8 cellular contexts compared by ENCODE assay signal in the genomic region with DNA sequence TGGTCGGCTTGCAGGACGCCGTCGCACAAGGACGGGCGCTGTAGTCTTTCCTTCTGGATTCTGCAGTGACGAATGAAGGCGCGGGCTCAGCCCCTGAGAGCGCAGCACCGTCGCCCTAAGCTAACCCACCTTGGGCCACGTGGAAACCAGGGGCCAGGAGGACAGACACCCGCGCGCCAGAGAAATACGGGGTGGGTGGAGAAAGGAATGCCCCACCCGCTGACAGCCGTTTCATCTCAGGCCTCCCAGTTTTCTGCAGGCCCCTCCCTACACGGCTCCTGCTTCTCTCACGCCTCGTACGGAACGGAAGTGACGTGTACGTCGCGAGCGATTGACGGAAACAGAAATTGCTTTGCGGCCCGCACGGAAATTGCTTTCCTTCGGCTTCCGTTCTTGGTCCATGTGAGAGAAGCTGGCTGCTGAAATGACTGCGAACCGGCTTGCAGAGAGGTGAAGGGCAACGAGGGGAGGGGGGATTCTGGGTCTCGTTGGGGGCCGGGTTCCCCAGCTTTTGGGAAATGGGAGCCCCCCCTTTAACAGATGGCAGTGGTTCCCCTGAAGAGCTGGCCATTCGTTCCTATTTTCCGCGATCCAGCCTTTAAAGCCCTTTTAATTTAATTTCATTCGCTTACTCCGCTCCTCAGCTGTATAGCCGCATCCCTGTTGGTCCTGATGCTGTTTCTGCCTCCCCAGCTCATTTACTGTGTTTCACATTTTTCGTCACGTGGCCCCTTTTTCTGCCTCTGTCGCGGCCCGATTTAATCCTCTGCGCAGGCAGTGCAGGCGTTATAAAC. TPM values are rescaled to one million over a fixed set of nuclear protein-coding genes. Genes with fewer than 3 reads are reported as not detected.
A peak's percentile ranks its signal among the peaks of the same experiment; 100 is the strongest.
DNase-seq lines count a peak whose midpoint lies in the region; ATAC-seq, FAIRE-seq and TF ChIP-seq lines count a peak whose summit lies in the region.

A gene with protein sequence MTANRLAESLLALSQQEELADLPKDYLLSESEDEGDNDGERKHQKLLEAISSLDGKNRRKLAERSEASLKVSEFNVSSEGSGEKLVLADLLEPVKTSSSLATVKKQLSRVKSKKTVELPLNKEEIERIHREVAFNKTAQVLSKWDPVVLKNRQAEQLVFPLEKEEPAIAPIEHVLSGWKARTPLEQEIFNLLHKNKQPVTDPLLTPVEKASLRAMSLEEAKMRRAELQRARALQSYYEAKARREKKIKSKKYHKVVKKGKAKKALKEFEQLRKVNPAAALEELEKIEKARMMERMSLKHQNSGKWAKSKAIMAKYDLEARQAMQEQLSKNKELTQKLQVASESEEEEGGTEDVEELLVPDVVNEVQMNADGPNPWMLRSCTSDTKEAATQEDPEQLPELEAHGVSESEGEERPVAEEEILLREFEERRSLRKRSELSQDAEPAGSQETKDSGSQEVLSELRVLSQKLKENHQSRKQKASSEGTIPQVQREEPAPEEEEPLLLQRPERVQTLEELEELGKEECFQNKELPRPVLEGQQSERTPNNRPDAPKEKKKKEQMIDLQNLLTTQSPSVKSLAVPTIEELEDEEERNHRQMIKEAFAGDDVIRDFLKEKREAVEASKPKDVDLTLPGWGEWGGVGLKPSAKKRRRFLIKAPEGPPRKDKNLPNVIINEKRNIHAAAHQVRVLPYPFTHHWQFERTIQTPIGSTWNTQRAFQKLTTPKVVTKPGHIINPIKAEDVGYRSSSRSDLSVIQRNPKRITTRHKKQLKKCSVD (plus strand): TSS at position 378 of the 794 bp plus-strand sequence. CDS start 47 bp downstream, at position 425.

- H3K27me3 Mint-ChIP-seq in natural killer cell (ENCODE audit: low read depth in 2 of 2): peaks cover 0 to 5% of the 10 kb centered on the region in 2 donors

- H3K36me3 ChIP-seq in Loucy (ENCODE audit: insufficient read depth, low read length): no peaks in the 10 kb centered on the region

- peak within 1 kb of the TSS; percentile 97 for H3K4me3 ChIP-seq in Loucy (ENCODE audit: low read length, poor library complexity, severe bottlenecking)

- DNase-seq in EL (peak; percentile 90), H54 (ENCODE audit: insufficient read length, low spot score) (peak; percentile 60), fibroblast of peridontal ligament (ENCODE audit: extremely low read depth) (peak; percentile 88), natural killer cell (peak; percentile 70)
- peak; percentile 72 for DNase-seq in activated T-helper 9 cell treated with anti-CD3 and anti-CD28 coated beads, Interleukin-2, amount 50 U/mL, for 16 hours (ENCODE audit: low read depth)
- DNase-seq in stimulated activated naive CD4-positive, alpha-beta T cell treated with Interleukin-2 at 50 U/mL for 16 hours (lab: John Stamatoyannopoulos, UW): peak; percentile 84

- no peaks in the 10 kb centered on the region for H3K9me2 ChIP-seq in Loucy (replicated peaks; ENCODE audit: low read depth, low read length)

- H3K27ac Mint-ChIP-seq in natural killer cell: peak within 1 kb of the TSS; percentile 83

- H3K9me3 Mint-ChIP-seq in natural killer cell: no peaks in the 10 kb centered on the region

- H3K4me3 Mint-ChIP-seq in natural killer cell: peak within 1 kb of the TSS; percentile 89

- no peaks in the 10 kb centered on the region for H3F3A ChIP-seq in Loucy (ENCODE audit: low read depth)

- H3K4me1 ChIP-seq in Loucy (ENCODE audit: insufficient read depth, low read length, poor library complexity, severe bottlenecking): no peaks in the 10 kb centered on the region

- H3K36me3 Mint-ChIP-seq in natural killer cell: peaks cover 4% of the 10 kb centered on the region

- no peaks in the 10 kb centered on the region for H3K9me3 ChIP-seq in Loucy (ENCODE audit: insufficient read depth, low read depth, low read length)

- no peaks in the 10 kb centered on the region for H3K27me3 ChIP-seq in Loucy (ENCODE audit: insufficient read depth, low read length, poor library complexity, severe bottlenecking)

- peaks cover 16% of the 10 kb centered on the region for H3K79me2 ChIP-seq in Loucy (ENCODE audit: insufficient read depth, low read length)

- peak within 1 kb of the TSS; percentile 84 for H3K4me2 ChIP-seq in Loucy (ENCODE audit: low read depth, low read length, poor library complexity, severe bottlenecking)

- no peaks in the 10 kb centered on the region for H3K4me1 Mint-ChIP-seq in natural killer cell

- peaks cover 5% of the 10 kb centered on the region for H4K20me1 ChIP-seq in Loucy (ENCODE audit: insufficient read depth, low read length, poor library complexity, severe bottlenecking)

- TF ChIP-seq POLR2A in H54 (IDR thresholded peaks at IDR 0.05; ENCODE audit: low read depth, low read length) (peak; percentile 32; the same call in 1 of the 2 replicates), Raji (IDR thresholded peaks at IDR 0.05; ENCODE audit: insufficient read depth, low read depth, low read length) (peak; percentile 75)

- FAIRE-seq in H54 (lab: Jason Lieb, UNC): peak; percentile 93

- H3K9ac ChIP-seq in Loucy (ENCODE audit: low read depth, low read length, poor library complexity, severe bottlenecking): peak within 1 kb of the TSS; percentile 84

- peak within 1 kb of the TSS; percentile 83 for H2AFZ ChIP-seq in Loucy (ENCODE audit: low read length)

- intact Hi-C loops in natural killer cell (cut with micrococcal nuclease): no loop called here

- TF ChIP-seq CTCF in Loucy (conservative IDR thresholded peaks at IDR 0.05; ENCODE audit: low read length): no peak
- TF ChIP-seq CTCF in natural killer cell (IDR thresholded peaks at IDR 0.05): no peak

- peak; percentile 94 to 96 (median 96) for ATAC-seq in natural killer cell

RNA-seq across cellular contexts. Expression of the gene that starts here (rescaled TPM):
- 10 to 100 TPM in 2 of 3 donors, 1 to 10 TPM in 1; 9.5 to 11.6 (median 11.0) TPM for total RNA-seq in natural killer cell

Comparison
In these comparisons a context has a peak if more than half of its experiments do, and no peak if none do; other contexts are left out.
1. Peak in every context shown above with its lines: DNase-seq, ATAC-seq and H3K4me3 ChIP-seq.